In the genomic region with DNA sequence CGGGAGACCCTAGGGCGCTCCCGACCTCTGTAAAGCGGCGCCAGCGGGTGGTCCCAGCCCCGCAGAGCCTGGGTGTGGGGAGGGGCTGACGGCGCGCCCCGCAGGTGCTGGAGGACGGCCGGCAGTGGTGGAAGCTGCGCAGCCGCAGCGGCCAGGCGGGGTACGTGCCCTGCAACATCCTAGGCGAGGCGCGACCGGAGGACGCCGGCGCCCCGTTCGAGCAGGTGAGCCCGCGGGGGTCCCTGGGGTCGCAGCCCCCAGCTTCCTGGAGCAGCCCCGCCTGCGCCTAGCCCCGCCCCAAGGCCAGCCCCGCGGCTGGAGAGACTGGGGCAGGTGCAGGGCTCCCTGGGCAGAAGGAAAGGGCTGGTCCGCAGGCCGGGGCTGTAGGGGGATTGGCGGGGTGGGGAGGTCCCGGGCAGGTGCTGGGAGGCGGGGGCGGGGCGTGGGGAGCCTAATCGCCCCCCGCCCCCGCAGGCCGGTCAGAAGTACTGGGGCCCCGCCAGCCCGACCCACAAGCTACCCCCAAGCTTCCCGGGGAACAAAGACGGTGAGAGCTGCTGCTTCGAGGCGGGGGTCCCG, we compare ENCODE assay signal across 8 cellular contexts. TPM values are rescaled to one million over a fixed set of nuclear protein-coding genes. Genes with fewer than 3 reads are reported as not detected.
DNase-seq lines count a peak whose midpoint lies in the region; TF ChIP-seq lines count a peak whose summit lies in the region.

No MANE protein-coding gene starts in this region.

- H3K36me3 ChIP-seq in BE2C, result no peaks in the 10 kb centered on the region

- H3K4me3 ChIP-seq in BE2C (ENCODE audit: low read depth, low read length) (no peak overlapping the region), GM12875 (ENCODE audit: low read depth, low read length) (peak overlapping the region; percentile 2)

- H3K4me1 ChIP-seq in BE2C, result no peaks in the 10 kb centered on the region

- H3K27ac ChIP-seq in VCaP, result peak overlapping the region; percentile 94

- H3K9me3 ChIP-seq in BE2C, result no peaks in the 10 kb centered on the region

- peaks cover 35% of the 10 kb centered on the region for H3K27me3 ChIP-seq in BE2C

- DNase-seq in BE2C, result peak; percentile 4
- peak; percentile 52 for DNase-seq in left kidney (ENCODE audit: low read depth, low spot score)
- DNase-seq in NCI-H1048 (lab: John Stamatoyannopoulos, UW), result no peak
- no peak for DNase-seq in HCEC 1CT
- DNase-seq in NCI-H1694 treated with DMSO at 0.1 percent for 48 hours (lab: John Stamatoyannopoulos, UW), result no peak
- no peak for DNase-seq in cortex of kidney (lab: John Stamatoyannopoulos, UW)

- TF ChIP-seq CTCF in BE2C (IDR thresholded peaks at IDR 0.05; ENCODE audit: low read depth, low read length), result no peak
- no peak for TF ChIP-seq CTCF in GM12875 (IDR thresholded peaks at IDR 0.05; ENCODE audit: borderline replicate concordance, insufficient read depth, low read depth, low read length)
- no peak for TF ChIP-seq CTCF in VCaP (conservative IDR thresholded peaks at IDR 0.05)

RNA-seq across cellular contexts. Expression of gene EPS8L2, which starts 19.7 kb away (rescaled TPM):
- polyA plus RNA-seq in BE2C (2012; ENCODE audit: insufficient read depth, insufficient read length, low read depth), result 1.1 TPM

RNA-seq across cellular contexts. Expression of gene TALDO1, which starts 21.6 kb away (rescaled TPM):
- 216 TPM for polyA plus RNA-seq in BE2C (2012; ENCODE audit: insufficient read depth, insufficient read length, low read depth)

RNA-seq across cellular contexts. Expression of gene TMEM80, which starts 30.1 kb away (rescaled TPM):
- 11.7 TPM for polyA plus RNA-seq in BE2C (2012; ENCODE audit: insufficient read depth, insufficient read length, low read depth)

RNA-seq across cellular contexts. Expression of gene DEAF1, which starts 30.7 kb away (rescaled TPM):
- polyA plus RNA-seq in BE2C (2012; ENCODE audit: insufficient read depth, insufficient read length, low read depth), result 37.2 TPM

RNA-seq across cellular contexts. Expression of gene GATD1, which starts 51.6 kb away (rescaled TPM):
- 71.4 TPM for polyA plus RNA-seq in BE2C (2012; ENCODE audit: insufficient read depth, insufficient read length, low read depth)

Comparison
In these comparisons a context has a peak if more than half of its experiments do, and no peak if none do; other contexts are left out.
1. DNase-seq: peak in BE2C (single experiment) and left kidney (single experiment); none in NCI-H1048 (single experiment), HCEC 1CT (single experiment), NCI-H1694 treated with DMSO at 0.1 percent for 48 hours (single experiment) and cortex of kidney (single experiment).